10 cellular contexts compared by ENCODE assay signal in genomic region chr6:117473401-117473800, GRCh38. TPM values are rescaled to one million over a fixed set of nuclear protein-coding genes. Genes with fewer than 3 reads are reported as not detected.
"Had no signal": no experiment of that assay in that cellular context is flagged by ENCODE, and none has a peak within 500 bp of the region (broad histone marks: within the 10 kb centered on the region; RNA-seq: fewer than 3 reads in every experiment).

No MANE protein-coding gene starts in this region.

- DNase-seq: GM23248, GOT3, H7, H9, HCEC 1CT, HFFc6 had no signal

- H3K4me3 ChIP-seq: GM23248, GM23338, HAP-1 had no signal

- ATAC-seq: GM23338, HCT116 had no signal

- H3K9me3 ChIP-seq: HAP-1 had no signal

- H3K27ac ChIP-seq: GM23248 had no signal

- H3K9ac ChIP-seq: GM23248 had no signal

- H2AFZ ChIP-seq: GM23248, GM23338 had no signal

- H3K4me2 ChIP-seq: GM23338 had no signal

- H3K36me3 ChIP-seq: HAP-1 had no signal

RNA-seq across cellular contexts. Expression of gene ROS1, which starts 47.7 kb away (rescaled TPM):
- total RNA-seq: GM23338, H1, H7, H9 had no signal
- polyA plus RNA-seq: GM23338, H1 had no signal
